In the genomic region with DNA sequence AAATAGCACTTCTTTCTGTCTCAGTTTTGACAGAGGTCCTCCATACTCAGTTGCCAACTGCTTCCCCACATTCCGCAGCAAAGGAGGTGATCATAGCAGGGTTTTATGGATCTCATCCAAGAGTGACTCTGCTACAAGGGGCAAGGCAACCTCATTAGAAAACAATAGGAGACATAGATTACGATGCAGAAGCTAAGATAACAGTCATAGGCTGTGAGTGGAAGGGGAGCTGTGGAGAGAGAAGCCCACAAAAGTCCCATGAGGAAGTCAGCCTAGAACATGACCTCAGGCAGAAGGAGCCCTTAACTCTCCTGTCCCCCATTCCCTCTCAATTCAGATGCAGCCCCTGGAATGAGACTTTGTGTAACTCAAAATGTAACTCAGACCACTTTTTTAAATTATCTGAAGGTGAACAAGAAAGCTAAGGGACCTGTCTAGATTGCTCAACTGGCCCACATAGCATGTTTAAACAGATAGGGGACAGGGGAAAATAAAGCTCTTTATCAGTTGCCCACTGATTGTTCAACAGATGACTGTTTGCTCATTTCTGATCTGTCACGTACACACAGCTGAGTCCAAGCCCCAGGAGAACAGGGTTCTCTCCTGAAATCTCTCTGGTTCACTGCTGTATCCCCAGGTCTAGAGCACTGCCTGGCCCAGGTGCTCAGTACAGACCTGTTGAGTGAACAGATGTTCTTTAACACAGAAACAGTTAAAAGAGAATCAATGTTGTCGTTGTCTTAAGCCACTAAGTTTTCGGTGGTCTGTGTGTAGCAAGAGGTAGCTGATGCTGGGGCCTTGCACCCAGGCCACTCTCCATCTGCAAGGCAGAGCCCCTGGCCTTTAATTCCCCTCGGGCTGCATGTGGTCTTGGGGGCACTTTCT, we compare ENCODE assay signal across 1 cellular context.
TF ChIP-seq lines count a peak whose summit lies in the region.

No MANE protein-coding gene starts in this region.

TF ChIP-seq in HepG2, 621 proteins besides CTCF, POLR2A, EP300 and RAD21 (continued from another document and continues in another):
- TF ChIP-seq, protein P1, sequence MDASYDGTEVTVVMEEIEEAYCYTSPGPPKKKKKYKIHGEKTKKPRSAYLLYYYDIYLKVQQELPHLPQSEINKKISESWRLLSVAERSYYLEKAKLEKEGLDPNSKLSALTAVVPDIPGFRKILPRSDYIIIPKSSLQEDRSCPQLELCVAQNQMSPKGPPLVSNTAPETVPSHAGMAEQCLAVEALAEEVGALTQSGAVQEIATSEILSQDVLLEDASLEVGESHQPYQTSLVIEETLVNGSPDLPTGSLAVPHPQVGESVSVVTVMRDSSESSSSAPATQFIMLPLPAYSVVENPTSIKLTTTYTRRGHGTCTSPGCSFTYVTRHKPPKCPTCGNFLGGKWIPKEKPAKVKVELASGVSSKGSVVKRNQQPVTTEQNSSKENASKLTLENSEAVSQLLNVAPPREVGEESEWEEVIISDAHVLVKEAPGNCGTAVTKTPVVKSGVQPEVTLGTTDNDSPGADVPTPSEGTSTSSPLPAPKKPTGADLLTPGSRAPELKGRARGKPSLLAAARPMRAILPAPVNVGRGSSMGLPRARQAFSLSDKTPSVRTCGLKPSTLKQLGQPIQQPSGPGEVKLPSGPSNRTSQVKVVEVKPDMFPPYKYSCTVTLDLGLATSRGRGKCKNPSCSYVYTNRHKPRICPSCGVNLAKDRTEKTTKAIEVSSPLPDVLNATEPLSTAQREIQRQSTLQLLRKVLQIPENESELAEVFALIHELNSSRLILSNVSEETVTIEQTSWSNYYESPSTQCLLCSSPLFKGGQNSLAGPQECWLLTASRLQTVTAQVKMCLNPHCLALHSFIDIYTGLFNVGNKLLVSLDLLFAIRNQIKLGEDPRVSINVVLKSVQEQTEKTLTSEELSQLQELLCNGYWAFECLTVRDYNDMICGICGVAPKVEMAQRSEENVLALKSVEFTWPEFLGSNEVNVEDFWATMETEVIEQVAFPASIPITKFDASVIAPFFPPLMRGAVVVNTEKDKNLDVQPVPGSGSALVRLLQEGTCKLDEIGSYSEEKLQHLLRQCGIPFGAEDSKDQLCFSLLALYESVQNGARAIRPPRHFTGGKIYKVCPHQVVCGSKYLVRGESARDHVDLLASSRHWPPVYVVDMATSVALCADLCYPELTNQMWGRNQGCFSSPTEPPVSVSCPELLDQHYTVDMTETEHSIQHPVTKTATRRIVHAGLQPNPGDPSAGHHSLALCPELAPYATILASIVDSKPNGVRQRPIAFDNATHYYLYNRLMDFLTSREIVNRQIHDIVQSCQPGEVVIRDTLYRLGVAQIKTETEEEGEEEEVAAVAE (CRISPR knock-in tag; IDR thresholded peaks at IDR 0.05; ENCODE audit: borderline replicate concordance) = no peak
- TF ChIP-seq ZNF496 (CRISPR knock-in tag; IDR thresholded peaks at IDR 0.05; ENCODE audit: insufficient replicate concordance) = no peak
- no peak for TF ChIP-seq ZNF615 (CRISPR knock-in tag; IDR thresholded peaks at IDR 0.05; ENCODE audit: borderline replicate concordance)
- TF ChIP-seq SP4 (CRISPR knock-in tag; IDR thresholded peaks at IDR 0.05) = no peak
- TF ChIP-seq BCL6 (CRISPR knock-in tag; IDR thresholded peaks at IDR 0.05) = peak; percentile 86
- no peak for TF ChIP-seq SALL2 (CRISPR knock-in tag; IDR thresholded peaks at IDR 0.05)
- no peak for TF ChIP-seq ZNF274 (CRISPR knock-in tag; IDR thresholded peaks at IDR 0.05)
- no peak for TF ChIP-seq ZNF720 (CRISPR knock-in tag; IDR thresholded peaks at IDR 0.05)
- TF ChIP-seq, protein P2, sequence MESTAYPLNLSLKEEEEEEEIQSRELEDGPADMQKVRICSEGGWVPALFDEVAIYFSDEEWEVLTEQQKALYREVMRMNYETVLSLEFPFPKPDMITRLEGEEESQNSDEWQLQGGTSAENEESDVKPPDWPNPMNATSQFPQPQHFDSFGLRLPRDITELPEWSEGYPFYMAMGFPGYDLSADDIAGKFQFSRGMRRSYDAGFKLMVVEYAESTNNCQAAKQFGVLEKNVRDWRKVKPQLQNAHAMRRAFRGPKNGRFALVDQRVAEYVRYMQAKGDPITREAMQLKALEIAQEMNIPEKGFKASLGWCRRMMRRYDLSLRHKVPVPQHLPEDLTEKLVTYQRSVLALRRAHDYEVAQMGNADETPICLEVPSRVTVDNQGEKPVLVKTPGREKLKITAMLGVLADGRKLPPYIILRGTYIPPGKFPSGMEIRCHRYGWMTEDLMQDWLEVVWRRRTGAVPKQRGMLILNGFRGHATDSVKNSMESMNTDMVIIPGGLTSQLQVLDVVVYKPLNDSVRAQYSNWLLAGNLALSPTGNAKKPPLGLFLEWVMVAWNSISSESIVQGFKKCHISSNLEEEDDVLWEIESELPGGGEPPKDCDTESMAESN (CRISPR knock-in tag; conservative IDR thresholded peaks at IDR 0.05) = peak; percentile 65; the same call in 1 of the 2 replicates
- TF ChIP-seq ONECUT2 (CRISPR knock-in tag; IDR thresholded peaks at IDR 0.05) = 0 out of 2 replicates have a peak, but pooled peaks have one; percentile 50
- TF ChIP-seq, protein P3, sequence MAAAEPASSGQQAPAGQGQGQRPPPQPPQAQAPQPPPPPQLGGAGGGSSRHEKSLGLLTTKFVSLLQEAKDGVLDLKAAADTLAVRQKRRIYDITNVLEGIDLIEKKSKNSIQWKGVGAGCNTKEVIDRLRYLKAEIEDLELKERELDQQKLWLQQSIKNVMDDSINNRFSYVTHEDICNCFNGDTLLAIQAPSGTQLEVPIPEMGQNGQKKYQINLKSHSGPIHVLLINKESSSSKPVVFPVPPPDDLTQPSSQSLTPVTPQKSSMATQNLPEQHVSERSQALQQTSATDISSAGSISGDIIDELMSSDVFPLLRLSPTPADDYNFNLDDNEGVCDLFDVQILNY (CRISPR knock-in tag; conservative IDR thresholded peaks at IDR 0.05) = no peak
- TF ChIP-seq ZKSCAN1 (IDR thresholded peaks at IDR 0.05; ENCODE audit: low read length) = 0 out of 2 replicates have a peak, but pooled peaks have one; percentile 23
- TF ChIP-seq, protein P4, sequence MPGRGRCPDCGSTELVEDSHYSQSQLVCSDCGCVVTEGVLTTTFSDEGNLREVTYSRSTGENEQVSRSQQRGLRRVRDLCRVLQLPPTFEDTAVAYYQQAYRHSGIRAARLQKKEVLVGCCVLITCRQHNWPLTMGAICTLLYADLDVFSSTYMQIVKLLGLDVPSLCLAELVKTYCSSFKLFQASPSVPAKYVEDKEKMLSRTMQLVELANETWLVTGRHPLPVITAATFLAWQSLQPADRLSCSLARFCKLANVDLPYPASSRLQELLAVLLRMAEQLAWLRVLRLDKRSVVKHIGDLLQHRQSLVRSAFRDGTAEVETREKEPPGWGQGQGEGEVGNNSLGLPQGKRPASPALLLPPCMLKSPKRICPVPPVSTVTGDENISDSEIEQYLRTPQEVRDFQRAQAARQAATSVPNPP (CRISPR knock-in tag; IDR thresholded peaks at IDR 0.05) = no peak
- no peak; the same call in 1 of the 2 replicates for TF ChIP-seq ZNF614 (CRISPR knock-in tag; IDR thresholded peaks at IDR 0.05; ENCODE audit: borderline replicate concordance)
- peak; percentile 42; the same call in 1 of the 2 replicates for TF ChIP-seq KAT8 (CRISPR knock-in tag; IDR thresholded peaks at IDR 0.05)
- peak; percentile 89 for TF ChIP-seq RXRB (CRISPR knock-in tag; IDR thresholded peaks at IDR 0.05; ENCODE audit: borderline replicate concordance)
- no peak for TF ChIP-seq ZNF782 (CRISPR knock-in tag; IDR thresholded peaks at IDR 0.05; ENCODE audit: borderline replicate concordance)
- peak; percentile 89 for TF ChIP-seq NR2F6 (IDR thresholded peaks at IDR 0.05)
- peak; percentile 81 for TF ChIP-seq NR2F6 (CRISPR knock-in tag; IDR thresholded peaks at IDR 0.05)
- TF ChIP-seq ZNF296 (CRISPR knock-in tag; conservative IDR thresholded peaks at IDR 0.05) = no peak
- TF ChIP-seq, protein P5, sequence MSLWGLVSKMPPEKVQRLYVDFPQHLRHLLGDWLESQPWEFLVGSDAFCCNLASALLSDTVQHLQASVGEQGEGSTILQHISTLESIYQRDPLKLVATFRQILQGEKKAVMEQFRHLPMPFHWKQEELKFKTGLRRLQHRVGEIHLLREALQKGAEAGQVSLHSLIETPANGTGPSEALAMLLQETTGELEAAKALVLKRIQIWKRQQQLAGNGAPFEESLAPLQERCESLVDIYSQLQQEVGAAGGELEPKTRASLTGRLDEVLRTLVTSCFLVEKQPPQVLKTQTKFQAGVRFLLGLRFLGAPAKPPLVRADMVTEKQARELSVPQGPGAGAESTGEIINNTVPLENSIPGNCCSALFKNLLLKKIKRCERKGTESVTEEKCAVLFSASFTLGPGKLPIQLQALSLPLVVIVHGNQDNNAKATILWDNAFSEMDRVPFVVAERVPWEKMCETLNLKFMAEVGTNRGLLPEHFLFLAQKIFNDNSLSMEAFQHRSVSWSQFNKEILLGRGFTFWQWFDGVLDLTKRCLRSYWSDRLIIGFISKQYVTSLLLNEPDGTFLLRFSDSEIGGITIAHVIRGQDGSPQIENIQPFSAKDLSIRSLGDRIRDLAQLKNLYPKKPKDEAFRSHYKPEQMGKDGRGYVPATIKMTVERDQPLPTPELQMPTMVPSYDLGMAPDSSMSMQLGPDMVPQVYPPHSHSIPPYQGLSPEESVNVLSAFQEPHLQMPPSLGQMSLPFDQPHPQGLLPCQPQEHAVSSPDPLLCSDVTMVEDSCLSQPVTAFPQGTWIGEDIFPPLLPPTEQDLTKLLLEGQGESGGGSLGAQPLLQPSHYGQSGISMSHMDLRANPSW (CRISPR knock-in tag; IDR thresholded peaks at IDR 0.05; ENCODE audit: borderline replicate concordance) = peak; percentile 96
- no peak for TF ChIP-seq PHF20 (CRISPR knock-in tag; IDR thresholded peaks at IDR 0.05)
- TF ChIP-seq, protein P6, sequence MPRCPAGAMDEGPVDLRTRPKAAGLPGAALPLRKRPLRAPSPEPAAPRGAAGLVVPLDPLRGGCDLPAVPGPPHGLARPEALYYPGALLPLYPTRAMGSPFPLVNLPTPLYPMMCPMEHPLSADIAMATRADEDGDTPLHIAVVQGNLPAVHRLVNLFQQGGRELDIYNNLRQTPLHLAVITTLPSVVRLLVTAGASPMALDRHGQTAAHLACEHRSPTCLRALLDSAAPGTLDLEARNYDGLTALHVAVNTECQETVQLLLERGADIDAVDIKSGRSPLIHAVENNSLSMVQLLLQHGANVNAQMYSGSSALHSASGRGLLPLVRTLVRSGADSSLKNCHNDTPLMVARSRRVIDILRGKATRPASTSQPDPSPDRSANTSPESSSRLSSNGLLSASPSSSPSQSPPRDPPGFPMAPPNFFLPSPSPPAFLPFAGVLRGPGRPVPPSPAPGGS (CRISPR knock-in tag; IDR thresholded peaks at IDR 0.05) = peak; percentile 49; the same call in 1 of the 2 replicates
- TF ChIP-seq NR2F2 (IDR thresholded peaks at IDR 0.05; ENCODE audit: borderline replicate concordance, low read depth) = peak; percentile 74
- no peak for TF ChIP-seq ZNF672 (CRISPR knock-in tag; IDR thresholded peaks at IDR 0.05)
- peak; percentile 82; the same call in 1 of the 2 replicates for TF ChIP-seq PPARG (CRISPR knock-in tag; conservative IDR thresholded peaks at IDR 0.05)
- peak; percentile 79; the same call in 1 of the 2 replicates for TF ChIP-seq HOXD1 (CRISPR knock-in tag; IDR thresholded peaks at IDR 0.05)
- TF ChIP-seq POLR2AphosphoS5 (IDR thresholded peaks at IDR 0.05; ENCODE audit: low read depth, low read length) = peak; percentile 76
- no peak for TF ChIP-seq NFYB (CRISPR knock-in tag; IDR thresholded peaks at IDR 0.05)
- TF ChIP-seq, protein P7, sequence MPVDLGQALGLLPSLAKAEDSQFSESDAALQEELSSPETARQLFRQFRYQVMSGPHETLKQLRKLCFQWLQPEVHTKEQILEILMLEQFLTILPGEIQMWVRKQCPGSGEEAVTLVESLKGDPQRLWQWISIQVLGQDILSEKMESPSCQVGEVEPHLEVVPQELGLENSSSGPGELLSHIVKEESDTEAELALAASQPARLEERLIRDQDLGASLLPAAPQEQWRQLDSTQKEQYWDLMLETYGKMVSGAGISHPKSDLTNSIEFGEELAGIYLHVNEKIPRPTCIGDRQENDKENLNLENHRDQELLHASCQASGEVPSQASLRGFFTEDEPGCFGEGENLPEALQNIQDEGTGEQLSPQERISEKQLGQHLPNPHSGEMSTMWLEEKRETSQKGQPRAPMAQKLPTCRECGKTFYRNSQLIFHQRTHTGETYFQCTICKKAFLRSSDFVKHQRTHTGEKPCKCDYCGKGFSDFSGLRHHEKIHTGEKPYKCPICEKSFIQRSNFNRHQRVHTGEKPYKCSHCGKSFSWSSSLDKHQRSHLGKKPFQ (CRISPR knock-in tag; IDR thresholded peaks at IDR 0.05; ENCODE audit: insufficient replicate concordance) = peak; percentile 43
- no peak for TF ChIP-seq EEA1 (CRISPR knock-in tag; IDR thresholded peaks at IDR 0.05; ENCODE audit: borderline replicate concordance)
- TF ChIP-seq, protein P8, sequence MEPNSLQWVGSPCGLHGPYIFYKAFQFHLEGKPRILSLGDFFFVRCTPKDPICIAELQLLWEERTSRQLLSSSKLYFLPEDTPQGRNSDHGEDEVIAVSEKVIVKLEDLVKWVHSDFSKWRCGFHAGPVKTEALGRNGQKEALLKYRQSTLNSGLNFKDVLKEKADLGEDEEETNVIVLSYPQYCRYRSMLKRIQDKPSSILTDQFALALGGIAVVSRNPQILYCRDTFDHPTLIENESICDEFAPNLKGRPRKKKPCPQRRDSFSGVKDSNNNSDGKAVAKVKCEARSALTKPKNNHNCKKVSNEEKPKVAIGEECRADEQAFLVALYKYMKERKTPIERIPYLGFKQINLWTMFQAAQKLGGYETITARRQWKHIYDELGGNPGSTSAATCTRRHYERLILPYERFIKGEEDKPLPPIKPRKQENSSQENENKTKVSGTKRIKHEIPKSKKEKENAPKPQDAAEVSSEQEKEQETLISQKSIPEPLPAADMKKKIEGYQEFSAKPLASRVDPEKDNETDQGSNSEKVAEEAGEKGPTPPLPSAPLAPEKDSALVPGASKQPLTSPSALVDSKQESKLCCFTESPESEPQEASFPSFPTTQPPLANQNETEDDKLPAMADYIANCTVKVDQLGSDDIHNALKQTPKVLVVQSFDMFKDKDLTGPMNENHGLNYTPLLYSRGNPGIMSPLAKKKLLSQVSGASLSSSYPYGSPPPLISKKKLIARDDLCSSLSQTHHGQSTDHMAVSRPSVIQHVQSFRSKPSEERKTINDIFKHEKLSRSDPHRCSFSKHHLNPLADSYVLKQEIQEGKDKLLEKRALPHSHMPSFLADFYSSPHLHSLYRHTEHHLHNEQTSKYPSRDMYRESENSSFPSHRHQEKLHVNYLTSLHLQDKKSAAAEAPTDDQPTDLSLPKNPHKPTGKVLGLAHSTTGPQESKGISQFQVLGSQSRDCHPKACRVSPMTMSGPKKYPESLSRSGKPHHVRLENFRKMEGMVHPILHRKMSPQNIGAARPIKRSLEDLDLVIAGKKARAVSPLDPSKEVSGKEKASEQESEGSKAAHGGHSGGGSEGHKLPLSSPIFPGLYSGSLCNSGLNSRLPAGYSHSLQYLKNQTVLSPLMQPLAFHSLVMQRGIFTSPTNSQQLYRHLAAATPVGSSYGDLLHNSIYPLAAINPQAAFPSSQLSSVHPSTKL (CRISPR knock-in tag; IDR thresholded peaks at IDR 0.05) = peak; percentile 89
- TF ChIP-seq, protein P9, sequence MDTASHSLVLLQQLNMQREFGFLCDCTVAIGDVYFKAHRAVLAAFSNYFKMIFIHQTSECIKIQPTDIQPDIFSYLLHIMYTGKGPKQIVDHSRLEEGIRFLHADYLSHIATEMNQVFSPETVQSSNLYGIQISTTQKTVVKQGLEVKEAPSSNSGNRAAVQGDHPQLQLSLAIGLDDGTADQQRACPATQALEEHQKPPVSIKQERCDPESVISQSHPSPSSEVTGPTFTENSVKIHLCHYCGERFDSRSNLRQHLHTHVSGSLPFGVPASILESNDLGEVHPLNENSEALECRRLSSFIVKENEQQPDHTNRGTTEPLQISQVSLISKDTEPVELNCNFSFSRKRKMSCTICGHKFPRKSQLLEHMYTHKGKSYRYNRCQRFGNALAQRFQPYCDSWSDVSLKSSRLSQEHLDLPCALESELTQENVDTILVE (CRISPR knock-in tag; IDR thresholded peaks at IDR 0.05) = peak; percentile 79; the same call in 1 of the 2 replicates
- 0 out of 2 replicates have a peak, but pooled peaks have one; percentile 39 for TF ChIP-seq ZNF224 (CRISPR knock-in tag; IDR thresholded peaks at IDR 0.05)
- TF ChIP-seq TOE1 (CRISPR knock-in tag; IDR thresholded peaks at IDR 0.05) = 0 out of 2 replicates have a peak, but pooled peaks have one; percentile 16
- TF ChIP-seq MIER2 (CRISPR knock-in tag; IDR thresholded peaks at IDR 0.05) = no peak
- peak; percentile 90 for TF ChIP-seq DPF2 (CRISPR knock-in tag; IDR thresholded peaks at IDR 0.05; ENCODE audit: borderline replicate concordance, low read depth)
